ENCODE assay signal across 12 cellular contexts in genomic region chr5:111472579-111472978, GRCh38. TPM values are rescaled to one million over a fixed set of nuclear protein-coding genes. Genes with fewer than 3 reads are reported as not detected.
DNase-seq lines count a peak whose midpoint lies in the region; ATAC-seq and TF ChIP-seq lines count a peak whose summit lies in the region.
"Had no signal": no experiment of that assay in that cellular context is flagged by ENCODE, and none has a peak within 500 bp of the region (broad histone marks: within the 10 kb centered on the region; RNA-seq: fewer than 3 reads in every experiment).

No MANE protein-coding gene starts in this region.

- no peak overlapping the region for H3K9ac ChIP-seq in BLaER1 treated with 17β-estradiol and CSF1 and Interleukin-3, amounts not matched to agents 10 nM and 100 nM

- H3K4me1 ChIP-seq in BLaER1 treated with 17β-estradiol and CSF1 and Interleukin-3, amounts not matched to agents 10 nM and 100 nM, result peaks cover 9 to 34% (median 12%) of the 10 kb centered on the region in 10 experiments; a peak in 19 of 20 replicates
- H3K4me1 ChIP-seq: sigmoid colon, SJSA1 had no signal

- H3K27me3 ChIP-seq in BLaER1 treated with 17β-estradiol and CSF1 and Interleukin-3, amounts not matched to agents 10 nM and 100 nM, result no peaks in the 10 kb centered on the region
- H3K27me3 ChIP-seq: sigmoid colon, SJSA1 had no signal

- 0 out of 22 replicates have a peak overlapping the region, but pooled peaks of 1 of the 11 experiments have one; percentile 0 for H3K27ac ChIP-seq in BLaER1 treated with 17β-estradiol and CSF1 and Interleukin-3, amounts not matched to agents 10 nM and 100 nM
- H3K27ac ChIP-seq: sigmoid colon, SJSA1 had no signal

- peaks cover 7% of the 10 kb centered on the region for H3K4me1 Mint-ChIP-seq in activated CD8-positive, alpha-beta T cell treated with anti-CD3 and anti-CD28 coated beads for 36 hours (ENCODE audit: low read depth)
- no peaks in the 10 kb centered on the region for H3K4me1 Mint-ChIP-seq in activated T-cell treated with anti-CD3 and anti-CD28 coated beads, Interleukin-2, amount 50 U/mL, for 4 hours (ENCODE audit: low read depth)

- TF ChIP-seq CTCF in activated CD8-positive, alpha-beta T cell treated with anti-CD3 and anti-CD28 coated beads for 36 hours (IDR thresholded peaks at IDR 0.05), result no peak

- POLR2A ChIA-PET in activated CD8-positive, alpha-beta T cell treated with anti-CD3 and anti-CD28 coated beads for 36 hours (lab: Charles Lee), result interaction anchor here (0.5 kb wide), 1 partner anchor 9 kb away, joined by 3 read pairs; no protein-coding TSS in a partner anchor

- no peak overlapping the region for H3K4me3 ChIP-seq in BLaER1 treated with 17β-estradiol and CSF1 and Interleukin-3, amounts not matched to agents 10 nM and 100 nM
- H3K4me3 ChIP-seq: sigmoid colon, SJSA1 had no signal

- DNase-seq in activated CD8-positive, alpha-beta T cell treated with anti-CD3 and anti-CD28 coated beads for 36 hours, result no peak
- no peak for DNase-seq in RKO (ENCODE audit: low spot score)
- DNase-seq in NCI-H510A (lab: John Stamatoyannopoulos, UW), result no peak
- no peak for DNase-seq in NCI-H1092 treated with DMSO at 0.1 percent for 48 hours (lab: John Stamatoyannopoulos, UW)
- no peak for DNase-seq in activated T-cell treated with anti-CD3 and anti-CD28 coated beads, Interleukin-2, amount 50 U/mL, for 4 hours
- DNase-seq: sigmoid colon; stimulated activated naive CD4-positive, alpha-beta T cell had no signal

- H3K27me3 Mint-ChIP-seq in activated CD8-positive, alpha-beta T cell treated with anti-CD3 and anti-CD28 coated beads for 36 hours, result no peaks in the 10 kb centered on the region
- no peaks in the 10 kb centered on the region for H3K27me3 Mint-ChIP-seq in activated T-cell treated with anti-CD3 and anti-CD28 coated beads, Interleukin-2, amount 50 U/mL, for 4 hours (ENCODE audit: low read depth)

- no peak overlapping the region for H3K4me3 Mint-ChIP-seq in activated CD8-positive, alpha-beta T cell treated with anti-CD3 and anti-CD28 coated beads for 36 hours
- H3K4me3 Mint-ChIP-seq in activated T-cell treated with anti-CD3 and anti-CD28 coated beads, Interleukin-2, amount 50 U/mL, for 4 hours, result no peak overlapping the region
- H3K4me3 Mint-ChIP-seq: activated T-helper 1 cell treated with anti-CD3 and anti-CD28 coated beads, Interleukin-12 subunit alpha, Interleukin-12 subunit beta, Interleukin-2, Interleukin-4 antibody, amounts not matched to agents 30 ng/mL and 10 ng/mL and 1 ng/mL, durations not matched to agents 14 hours and 24 hours and 36 hours had no signal

- H3K9me3 ChIP-seq in BLaER1 treated with 17β-estradiol and CSF1 and Interleukin-3, amounts not matched to agents 10 nM and 100 nM (replicated peaks in 1 of 11), result peaks cover 0 to 4% (median 0%) of the 10 kb centered on the region in 11 experiments; a peak in 2 of 22 replicates
- H3K9me3 ChIP-seq: sigmoid colon, SJSA1 had no signal

- CTCF ChIA-PET in activated CD8-positive, alpha-beta T cell treated with anti-CD3 and anti-CD28 coated beads for 36 hours (lab: Charles Lee), result interaction anchor here (2.0 kb wide), 1 partner anchor 24 kb away, joined by 4 read pairs; no protein-coding TSS in a partner anchor

- peak overlapping the region; percentile 11 to 74 (median 32); a peak in 17 of 22 replicates for H3K4me2 ChIP-seq in BLaER1 treated with 17β-estradiol and CSF1 and Interleukin-3, amounts not matched to agents 10 nM and 100 nM

- peaks cover 6% of the 10 kb centered on the region for H3K9me3 Mint-ChIP-seq in activated CD8-positive, alpha-beta T cell treated with anti-CD3 and anti-CD28 coated beads for 36 hours
- no peaks in the 10 kb centered on the region for H3K9me3 Mint-ChIP-seq in activated T-cell treated with anti-CD3 and anti-CD28 coated beads, Interleukin-2, amount 50 U/mL, for 4 hours
- H3K9me3 Mint-ChIP-seq: activated T-helper 1 cell treated with anti-CD3 and anti-CD28 coated beads, Interleukin-12 subunit alpha, Interleukin-12 subunit beta, Interleukin-2, Interleukin-4 antibody, amounts not matched to agents 30 ng/mL and 10 ng/mL and 1 ng/mL, durations not matched to agents 14 hours and 24 hours and 36 hours had no signal

- H4K20me1 ChIP-seq in BLaER1 treated with 17β-estradiol and CSF1 and Interleukin-3, amounts not matched to agents 10 nM and 100 nM, result no peaks in the 10 kb centered on the region

- peaks cover 14% of the 10 kb centered on the region for H3K36me3 Mint-ChIP-seq in activated CD8-positive, alpha-beta T cell treated with anti-CD3 and anti-CD28 coated beads for 36 hours (ENCODE audit: low read depth)
- H3K36me3 Mint-ChIP-seq in activated T-cell treated with anti-CD3 and anti-CD28 coated beads, Interleukin-2, amount 50 U/mL, for 4 hours (ENCODE audit: insufficient read depth), result peaks cover 17% of the 10 kb centered on the region

- intact Hi-C loops in activated CD8-positive, alpha-beta T cell treated with anti-CD3 and anti-CD28 coated beads for 36 hours (cut with micrococcal nuclease), result loop anchor here (10.0 kb wide), 1 partner anchor 318 kb away; no protein-coding TSS in a partner anchor

- no peaks in the 10 kb centered on the region for H3K36me3 ChIP-seq in BLaER1 treated with 17β-estradiol and CSF1 and Interleukin-3, amounts not matched to agents 10 nM and 100 nM
- H3K36me3 ChIP-seq: sigmoid colon, SJSA1 had no signal

- peak; percentile 67 for ATAC-seq in GM18909 (IDR thresholded peaks at IDR 0.05; ENCODE audit: poor library complexity, unreplicated experiment)
- ATAC-seq in HG03354 (IDR thresholded peaks at IDR 0.05; ENCODE audit: poor library complexity, severe bottlenecking, unreplicated experiment), result peak; percentile 63
- ATAC-seq in activated CD8-positive, alpha-beta T cell treated with anti-CD3 and anti-CD28 coated beads for 36 hours, result no peak
- ATAC-seq in activated T-cell treated with anti-CD3 and anti-CD28 coated beads, Interleukin-2, amount 50 U/mL, for 4 hours, result no peak

- H3K27ac Mint-ChIP-seq in activated CD8-positive, alpha-beta T cell treated with anti-CD3 and anti-CD28 coated beads for 36 hours, result peak overlapping the region; percentile 58
- H3K27ac Mint-ChIP-seq: activated T-helper 1 cell treated with anti-CD3 and anti-CD28 coated beads, Interleukin-12 subunit alpha, Interleukin-12 subunit beta, Interleukin-2, Interleukin-4 antibody, amounts not matched to agents 30 ng/mL and 10 ng/mL and 1 ng/mL, durations not matched to agents 14 hours and 24 hours and 36 hours had no signal

RNA-seq across cellular contexts. Expression of gene STARD4, which starts 39.8 kb away (rescaled TPM):
- 100 to 1,000 TPM; 132 TPM for total RNA-seq in activated CD8-positive, alpha-beta T cell treated with anti-CD3 and anti-CD28 coated beads for 36 hours
- total RNA-seq in activated T-cell treated with anti-CD3 and anti-CD28 coated beads, Interleukin-2, amount 50 U/mL, for 4 hours, result 10 to 100 TPM; 22.2 to 26.5 (median 24.4) TPM

Comparison
In these comparisons a context has a peak if more than half of its experiments do, and no peak if none do; other contexts are left out.
1. ATAC-seq: peak in GM18909 (single experiment) and HG03354 (single experiment); none in activated CD8-positive, alpha-beta T cell treated with anti-CD3 and anti-CD28 coated beads for 36 hours (single experiment) and activated T-cell treated with anti-CD3 and anti-CD28 coated beads, Interleukin-2, amount 50 U/mL, for 4 hours (0 of 2).
2. RNA of gene STARD4, which starts 39.8 kb away (total RNA-seq): 132 TPM in activated CD8-positive, alpha-beta T cell treated with anti-CD3 and anti-CD28 coated beads for 36 hours; 22.2 to 26.5 TPM in activated T-cell treated with anti-CD3 and anti-CD28 coated beads, Interleukin-2, amount 50 U/mL, for 4 hours; every median in the first group is over 4 times any median in the second.